ENCODE assay signal across 8 cellular contexts in the genomic region with DNA sequence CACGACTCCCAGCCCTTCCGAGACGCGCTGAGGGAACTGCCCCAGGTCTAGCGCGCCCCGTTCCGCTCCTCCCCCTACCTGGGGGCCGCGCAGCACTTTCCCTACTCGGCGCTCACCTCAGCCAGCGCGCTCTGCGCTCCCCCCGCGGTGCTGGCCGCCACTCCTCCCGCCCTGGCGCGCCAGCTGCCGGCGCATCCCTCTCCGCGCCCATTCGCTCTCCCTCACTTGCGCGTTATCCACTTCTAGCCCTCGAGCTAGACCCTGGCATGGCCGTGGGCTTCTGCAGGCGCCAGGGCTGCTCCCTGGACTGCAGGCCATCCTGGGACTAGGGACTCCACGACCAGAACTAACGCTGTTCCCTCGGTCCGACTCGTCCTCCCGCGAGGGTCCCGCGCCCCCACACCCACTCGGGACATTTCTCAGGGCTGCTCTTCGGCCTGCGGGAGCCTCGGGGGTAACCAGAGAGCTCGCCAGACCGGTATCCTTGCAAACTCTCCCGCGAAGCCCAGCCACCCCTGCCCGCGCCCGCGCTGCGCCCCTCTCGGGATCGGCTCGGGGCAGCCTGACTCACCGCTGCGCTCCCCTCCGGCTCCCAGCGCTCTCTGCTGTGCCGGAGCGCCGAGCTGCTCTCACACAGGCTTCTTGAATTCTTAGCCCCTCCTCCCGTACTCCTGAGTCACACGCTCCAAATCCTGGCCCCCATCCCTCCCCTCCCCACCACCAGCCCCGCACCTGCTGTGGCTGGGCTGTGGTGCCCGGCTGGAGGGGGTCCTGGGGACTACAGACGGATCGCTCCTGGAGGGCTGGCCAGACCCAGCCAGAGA. TPM values are rescaled to one million over a fixed set of nuclear protein-coding genes. Genes with fewer than 3 reads are reported as not detected.
DNase-seq lines count a peak whose midpoint lies in the region; ATAC-seq and TF ChIP-seq lines count a peak whose summit lies in the region.

TSS of gene NGF (minus strand) at position 617 of the 824 bp plus-strand sequence. CDS start 51,454 bp downstream, outside the sequence.

- H3K14ac ChIP-seq in trophoblast cell (ENCODE audit: low read length), result peak within 1 kb of the TSS; percentile 29

- H3K79me2 ChIP-seq in trophoblast cell (ENCODE audit: control insufficient read depth, insufficient read depth, low read length, poor library complexity), result no peaks in the 10 kb centered on the region

- no CpG with 5 or more reads among the region's 69 CpGs for WGBS in trophoblast cell (ENCODE audit: extremely low coverage, insufficient coverage, insufficient read length)

- peak within 1 kb of the TSS; percentile 85 for H3K18ac ChIP-seq in trophoblast cell (ENCODE audit: low read length)

- H3K79me1 ChIP-seq in trophoblast cell (ENCODE audit: low read length), result peaks cover 8% of the 10 kb centered on the region

- no peak within 1 kb of the TSS for H3K23ac ChIP-seq in trophoblast cell (ENCODE audit: low read length)

- H3K27me3 Mint-ChIP-seq in CD14-positive monocyte (ENCODE audit: low read depth in 3 of 3), result peaks cover 46 to 57% (median 46%) of the 10 kb centered on the region in 3 donors

- intact Hi-C loops in CD14-positive monocyte (cut with micrococcal nuclease), result no loop called here

- peaks cover 0 to 8% (median 5%) of the 10 kb centered on the region in 7 donors for H3K9me3 Mint-ChIP-seq in CD14-positive monocyte

- H3K4ac ChIP-seq in trophoblast cell (ENCODE audit: low read depth, low read length), result no peak within 1 kb of the TSS

- peak within 1 kb of the TSS; percentile 11 for H2BK5ac ChIP-seq in trophoblast cell (ENCODE audit: low read depth, low read length, poor library complexity)

- H2AK5ac ChIP-seq in trophoblast cell (ENCODE audit: low read length), result peak within 1 kb of the TSS; percentile 5

- H3K27ac Mint-ChIP-seq in CD14-positive monocyte, result peak within 1 kb of the TSS in 1 of 7 donors; percentile 75

- peaks cover 0 to 2% of the 10 kb centered on the region in 2 donors for H3K36me3 Mint-ChIP-seq in CD14-positive monocyte

- no peak within 1 kb of the TSS for H3K27ac ChIP-seq in trophoblast cell (ENCODE audit: low read depth, low read length)

- TF ChIP-seq CTCF in CD14-positive monocyte (IDR thresholded peaks at IDR 0.05), result no peak

- peaks cover 6 to 7% of the 10 kb centered on the region in 2 experiments for H3K4me1 ChIP-seq in trophoblast cell (ENCODE audit: control insufficient read depth in 1 of 2, insufficient read depth in 2 of 2, low read length in 2 of 2)

- peak within 1 kb of the TSS; percentile 64 for H4K91ac ChIP-seq in trophoblast cell (ENCODE audit: low read depth, low read length)

- peak within 1 kb of the TSS; percentile 71 for H2BK12ac ChIP-seq in trophoblast cell (ENCODE audit: low read length)

- H3K9ac ChIP-seq in trophoblast cell (ENCODE audit: low read length), result peak within 1 kb of the TSS; percentile 66

- H3K4me3 ChIP-seq in trophoblast cell (ENCODE audit: low read depth, low read length), result peak within 1 kb of the TSS; percentile 76

- peak within 1 kb of the TSS; percentile 79 for H2AFZ ChIP-seq in trophoblast cell (ENCODE audit: insufficient read depth, low read length, poor library complexity)

- H4K12ac ChIP-seq in trophoblast cell (ENCODE audit: low read depth, low read length), result peak within 1 kb of the TSS; percentile 22

- H3K4me1 Mint-ChIP-seq in CD14-positive monocyte, result peaks cover 44% of the 10 kb centered on the region

- H3K4me2 ChIP-seq in trophoblast cell (ENCODE audit: low read length), result peak within 1 kb of the TSS; percentile 100

- H4K8ac ChIP-seq in trophoblast cell (ENCODE audit: low read depth, low read length), result peak within 1 kb of the TSS; percentile 67

- peak within 1 kb of the TSS; percentile 68 for H2BK120ac ChIP-seq in trophoblast cell (ENCODE audit: insufficient read depth, low read length, poor library complexity)

- no peak for ATAC-seq in HG03095 (IDR thresholded peaks at IDR 0.05; ENCODE audit: unreplicated experiment)
- no peak for ATAC-seq in GM19463 (IDR thresholded peaks at IDR 0.05; ENCODE audit: unreplicated experiment)

- peak within 1 kb of the TSS in 1 of 2 donors; percentile 76 for H3K4me3 Mint-ChIP-seq in CD14-positive monocyte

- peaks cover 1% of the 10 kb centered on the region for H3K9me3 ChIP-seq in trophoblast cell (ENCODE audit: insufficient read depth, low read depth, low read length)

- H3K27me3 ChIP-seq in trophoblast cell (ENCODE audit: insufficient read depth, low read length), result peaks cover 18% of the 10 kb centered on the region

- DNase-seq in EH (ENCODE audit: low read depth), result peak; percentile 88
- DNase-seq in NCI-H748 treated with DMSO at 0.1 percent for 48 hours (lab: John Stamatoyannopoulos, UW), result peak; percentile 41
- peak; percentile 65 for DNase-seq in fibroblast of the conjunctiva (ENCODE audit: low read depth)
- DNase-seq in trophoblast cell, result peak; percentile 4 to 33
- no peak for DNase-seq in NCI-H2196 treated with DMSO at 0.1 percent for 48 hours (lab: John Stamatoyannopoulos, UW; ENCODE audit: unreplicated experiment)
- DNase-seq in CD14-positive monocyte (ENCODE audit: low spot score), result no peak

- H3K36me3 ChIP-seq in trophoblast cell (ENCODE audit: control insufficient read depth in 1 of 2, insufficient read depth in 2 of 2, low read length in 2 of 2), result no peaks in the 10 kb centered on the region

RNA-seq across cellular contexts. Expression of gene NGF, which starts in this region (rescaled TPM):
- 3.6 and 4.0 TPM in 2 replicates for polyA plus RNA-seq in trophoblast cell (2013)
- not detected for polyA plus RNA-seq in CD14-positive monocyte

Comparison
In these comparisons a context has a peak if more than half of its experiments do, and no peak if none do; other contexts are left out.
1. DNase-seq: peak in EH (single experiment), NCI-H748 treated with DMSO at 0.1 percent for 48 hours (single experiment), fibroblast of the conjunctiva (single experiment) and trophoblast cell (2 of 2); none in NCI-H2196 treated with DMSO at 0.1 percent for 48 hours (single experiment) and CD14-positive monocyte (single experiment).